ENCODE assay signal across 19 cellular contexts in the genomic region with DNA sequence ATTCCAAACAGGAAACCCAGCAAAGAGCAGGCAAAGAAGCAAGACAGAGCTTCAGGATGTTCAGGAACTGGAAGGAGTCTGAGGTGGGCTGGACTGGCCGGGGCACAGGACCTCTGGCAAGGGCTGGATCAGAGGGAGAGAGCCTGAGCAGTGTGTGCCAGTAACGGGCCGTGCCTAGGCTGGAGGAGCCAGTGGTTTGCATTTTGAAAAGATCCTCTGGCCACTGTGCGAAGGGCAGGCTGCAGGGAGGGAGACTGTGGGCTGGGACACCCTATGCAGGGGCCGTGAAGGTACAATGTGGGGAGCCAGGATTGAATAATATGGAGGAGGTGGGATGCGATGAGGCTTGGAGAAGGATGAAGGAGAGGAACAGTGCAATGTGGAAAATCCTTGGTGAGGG. TPM values are rescaled to one million over a fixed set of nuclear protein-coding genes. Genes with fewer than 3 reads are reported as not detected.
A peak's percentile ranks its signal among the peaks of the same experiment; 100 is the strongest.
DNase-seq lines count a peak whose midpoint lies in the region; ATAC-seq, FAIRE-seq and TF ChIP-seq lines count a peak whose summit lies in the region.
"Had no signal": no experiment of that assay in that cellular context is flagged by ENCODE, and none has a peak within 500 bp of the region (broad histone marks: within the 10 kb centered on the region; RNA-seq: fewer than 3 reads in every experiment).

No MANE protein-coding gene starts in this region.

- H3K9ac ChIP-seq in endodermal cell (ENCODE audit: extremely low read depth, low read length, poor library complexity, severe bottlenecking): no peak overlapping the region
- no peak overlapping the region for H3K9ac ChIP-seq in trophoblast cell (ENCODE audit: low read length)

- no peak overlapping the region for H3K18ac ChIP-seq in trophoblast cell (ENCODE audit: low read length)

- intact Hi-C loops in Panc1 (cut with micrococcal nuclease; ENCODE audit: unreplicated experiment): no loop called here
- intact Hi-C loops in activated CD4-positive, alpha-beta T cell treated with anti-CD3 and anti-CD28 coated beads, Interleukin-2, amount 10 ng/mL, durations not matched to agents 24 days and 14 days (cut with micrococcal nuclease): no loop called here

- no peak overlapping the region for H3K23ac ChIP-seq in trophoblast cell (ENCODE audit: low read length)

- H3K4me3 ChIP-seq in A549 (no peak overlapping the region), Panc1 (ENCODE audit: low read depth in 2 of 2, low read length in 2 of 2) (peak overlapping the region in 1 of 2 experiments; percentile 26; a peak in 2 of 4 replicates), endodermal cell (ENCODE audit: low read length) (no peak overlapping the region), trophoblast cell (ENCODE audit: low read depth, low read length) (no peak overlapping the region)
- H3K4me3 ChIP-seq: cardiac muscle cell, pancreas had no signal

- H3K36me3 ChIP-seq in Panc1 (ENCODE audit: control insufficient read depth, insufficient read depth, low read length) (no peaks in the 10 kb centered on the region), endodermal cell (ENCODE audit: control insufficient read depth, insufficient read depth, low read length) (no peaks in the 10 kb centered on the region), trophoblast cell (ENCODE audit: control insufficient read depth in 1 of 2, insufficient read depth in 2 of 2, low read length in 2 of 2) (no peaks in the 10 kb centered on the region)
- H3K36me3 ChIP-seq: cardiac muscle cell, pancreas had no signal

- H2BK120ac ChIP-seq in trophoblast cell (ENCODE audit: insufficient read depth, low read length, poor library complexity): peak overlapping the region; percentile 12

- H3K27me3 ChIP-seq in Panc1 (ENCODE audit: control insufficient read depth, insufficient read depth, low read length) (no peaks in the 10 kb centered on the region), endodermal cell (ENCODE audit: control insufficient read depth, insufficient read depth, low read length, poor library complexity, severe bottlenecking) (peaks cover 3% of the 10 kb centered on the region), trophoblast cell (ENCODE audit: insufficient read depth, low read length) (no peaks in the 10 kb centered on the region)
- H3K27me3 ChIP-seq: cardiac muscle cell, pancreas had no signal

- FAIRE-seq in A549 (lab: Jason Lieb, UNC): no peak
- FAIRE-seq: pancreas had no signal

- H3K36me3 Mint-ChIP-seq in endodermal cell (ENCODE audit: low read depth) (no peaks in the 10 kb centered on the region), immature natural killer cell (no peaks in the 10 kb centered on the region)
- no peaks in the 10 kb centered on the region for H3K36me3 Mint-ChIP-seq in activated CD4-positive, alpha-beta T cell treated with anti-CD3 and anti-CD28 coated beads, Interleukin-2, amount 10 ng/mL, durations not matched to agents 24 days and 14 days (ENCODE audit: low read depth)

- H3K79me2 ChIP-seq in trophoblast cell (ENCODE audit: control insufficient read depth, insufficient read depth, low read length, poor library complexity): peaks cover 2% of the 10 kb centered on the region

- no peak for TF ChIP-seq CTCF in A549 (IDR thresholded peaks at IDR 0.05)
- no peak for TF ChIP-seq CTCF in Panc1 (IDR thresholded peaks at IDR 0.05)
- no peak for TF ChIP-seq CTCF in endodermal cell (conservative IDR thresholded peaks at IDR 0.05)

- H4K91ac ChIP-seq in trophoblast cell (ENCODE audit: low read depth, low read length): peak overlapping the region; percentile 56

- H2AFZ ChIP-seq in trophoblast cell (ENCODE audit: insufficient read depth, low read length, poor library complexity): no peak overlapping the region

- no peak for TF ChIP-seq RAD21 in A549 (conservative IDR thresholded peaks at IDR 0.05 in 1 of 2, IDR thresholded peaks at IDR 0.05 in 1 of 2)

- H3K27me3 Mint-ChIP-seq in endodermal cell (ENCODE audit: insufficient read depth): peaks cover 10% of the 10 kb centered on the region
- H3K27me3 Mint-ChIP-seq in activated CD4-positive, alpha-beta T cell treated with anti-CD3 and anti-CD28 coated beads, Interleukin-2, amount 10 ng/mL, durations not matched to agents 24 days and 14 days: peaks cover 30% of the 10 kb centered on the region
- peaks cover 6 to 19% (median 16%) of the 10 kb centered on the region in 3 donors for H3K27me3 Mint-ChIP-seq in immature natural killer cell (ENCODE audit: low read depth in 3 of 3)

- H3K9me3 ChIP-seq in A549 (no peaks in the 10 kb centered on the region), Panc1 (ENCODE audit: control insufficient read depth, insufficient read depth, low read depth, low read length) (no peaks in the 10 kb centered on the region), endodermal cell (ENCODE audit: control insufficient read depth, low read length) (no peaks in the 10 kb centered on the region), trophoblast cell (ENCODE audit: insufficient read depth, low read depth, low read length) (no peaks in the 10 kb centered on the region)
- H3K9me3 ChIP-seq: pancreas had no signal

- no peak for TF ChIP-seq POLR2A in A549 (IDR thresholded peaks at IDR 0.05; ENCODE audit: low read length)

- H3K4ac ChIP-seq in trophoblast cell (ENCODE audit: low read depth, low read length): no peak overlapping the region

- peak overlapping the region; percentile 10 for H3K14ac ChIP-seq in trophoblast cell (ENCODE audit: low read length)

- H3K4me3 Mint-ChIP-seq in endodermal cell (no peak overlapping the region), immature natural killer cell (no peak overlapping the region)
- H3K4me3 Mint-ChIP-seq in activated CD4-positive, alpha-beta T cell treated with anti-CD3 and anti-CD28 coated beads, Interleukin-2, amount 10 ng/mL, durations not matched to agents 24 days and 14 days: no peak overlapping the region
- H3K4me3 Mint-ChIP-seq: activated T-helper 1 cell treated with anti-CD3 and anti-CD28 coated beads, Interleukin-12 subunit alpha, Interleukin-12 subunit beta, Interleukin-2, Interleukin-4 antibody, amounts not matched to agents 30 ng/mL and 10 ng/mL and 1 ng/mL, durations not matched to agents 14 hours and 24 hours and 36 hours had no signal

- H3K4me2 ChIP-seq in A549 (peak overlapping the region; percentile 63), trophoblast cell (ENCODE audit: low read length) (no peak overlapping the region)

- H4K8ac ChIP-seq in trophoblast cell (ENCODE audit: low read depth, low read length): peak overlapping the region; percentile 44

- peaks cover 12% of the 10 kb centered on the region for H3K79me1 ChIP-seq in trophoblast cell (ENCODE audit: low read length)

- H4K12ac ChIP-seq in trophoblast cell (ENCODE audit: low read depth, low read length): no peak overlapping the region

- DNase-seq in A549 (ENCODE audit: low read depth in 1 of 2, low spot score in 1 of 2) (no peak), Panc1 (ENCODE audit: low read depth, low spot score) (no peak), endodermal cell (peak; percentile 47), trophoblast cell (no peak), immature natural killer cell (no peak), H4 (ENCODE audit: low spot score) (no peak), NCI-H1092 treated with DMSO at 0.1 percent for 48 hours (lab: John Stamatoyannopoulos, UW) (no peak)
- no peak for DNase-seq in activated CD4-positive, alpha-beta T cell treated with anti-CD3 and anti-CD28 coated beads, Interleukin-2, amount 10 ng/mL, durations not matched to agents 24 days and 14 days
- DNase-seq: activated CD4-positive, alpha-beta T cell treated with anti-CD3 and anti-CD28 coated beads for 4 hours; effector CD4-positive, alpha-beta T cell; hypothalamus; Kasumi-1; NCI-H1436; SIG-M5; stimulated activated CD4-positive, alpha-beta T cell treated with anti-CD3 and anti-CD28 coated beads, Interleukin-4, amount 100 ng/mL, for 4 hours had no signal

- H3K27ac ChIP-seq in A549 (peak overlapping the region; percentile 46 to 76), Panc1 (ENCODE audit: low read length) (no peak overlapping the region), endodermal cell (ENCODE audit: low read depth, low read length) (no peak overlapping the region), trophoblast cell (ENCODE audit: low read depth, low read length) (peak overlapping the region; percentile 20)
- H3K27ac ChIP-seq: cardiac muscle cell, HL-60, pancreas had no signal

- H3K9me3 Mint-ChIP-seq in endodermal cell (no peaks in the 10 kb centered on the region), immature natural killer cell (no peaks in the 10 kb centered on the region)
- no peaks in the 10 kb centered on the region for H3K9me3 Mint-ChIP-seq in activated CD4-positive, alpha-beta T cell treated with anti-CD3 and anti-CD28 coated beads, Interleukin-2, amount 10 ng/mL, durations not matched to agents 24 days and 14 days
- H3K9me3 Mint-ChIP-seq: activated T-helper 1 cell treated with anti-CD3 and anti-CD28 coated beads, Interleukin-12 subunit alpha, Interleukin-12 subunit beta, Interleukin-2, Interleukin-4 antibody, amounts not matched to agents 30 ng/mL and 10 ng/mL and 1 ng/mL, durations not matched to agents 14 hours and 24 hours and 36 hours had no signal

- 94% methylated on average over 6 of the region's 6 CpGs for WGBS in A549 (ENCODE audit: missing lambda C conversion rate)
- 93 to 100% methylated on average over 4 to 6 of the region's 6 CpGs for WGBS in endodermal cell (ENCODE audit: insufficient coverage in 1 of 2, insufficient read length in 1 of 2), 2 experiments
- 100% methylated on average over 1 of the region's 6 CpGs for WGBS in trophoblast cell (ENCODE audit: extremely low coverage, insufficient coverage, insufficient read length)

- H3K4me1 Mint-ChIP-seq in endodermal cell: peaks cover 6% of the 10 kb centered on the region
- H3K4me1 Mint-ChIP-seq in activated CD4-positive, alpha-beta T cell treated with anti-CD3 and anti-CD28 coated beads, Interleukin-2, amount 10 ng/mL, durations not matched to agents 24 days and 14 days: no peaks in the 10 kb centered on the region
- peaks cover 0 to 1% of the 10 kb centered on the region in 2 donors for H3K4me1 Mint-ChIP-seq in immature natural killer cell

- POLR2A ChIA-PET in A549 (lab: Yijun Ruan, JAX) (no interaction called here), Panc1 (lab: Charles Lee) (no interaction called here)

- no peak for TF ChIP-seq EP300 in A549 (IDR thresholded peaks at IDR 0.05)

- CTCF ChIA-PET in A549 (lab: Yijun Ruan, JAX) (interaction anchor here (0.7 to 5.8 kb wide), 13 partner anchors 11 to 276 kb away, joined by 3 to 35 read pairs (median 4); no protein-coding TSS in a partner anchor), Panc1 (lab: Charles Lee) (no interaction called here)

- H2BK12ac ChIP-seq in trophoblast cell (ENCODE audit: low read length): peak overlapping the region; percentile 2

- peaks cover 17% of the 10 kb centered on the region for H3K4me1 ChIP-seq in A549
- H3K4me1 ChIP-seq in Panc1 (ENCODE audit: control insufficient read depth, insufficient read depth, low read length): peaks cover 3% of the 10 kb centered on the region; the same call in 1 of the 2 replicates
- H3K4me1 ChIP-seq in endodermal cell (ENCODE audit: control insufficient read depth, insufficient read depth, low read length): no peaks in the 10 kb centered on the region
- H3K4me1 ChIP-seq in trophoblast cell (ENCODE audit: control insufficient read depth in 1 of 2, insufficient read depth in 2 of 2, low read length in 2 of 2): peaks cover 13 to 17% of the 10 kb centered on the region in 2 experiments
- H3K4me1 ChIP-seq: pancreas had no signal

- BruUV-seq in Panc1 (replicated peaks; lab: Mats Ljungman, UMichigan): no TSS peak

- H2AK5ac ChIP-seq in trophoblast cell (ENCODE audit: low read length): peak overlapping the region; percentile 6

- H3K27ac Mint-ChIP-seq in endodermal cell (peak overlapping the region; percentile 29), immature natural killer cell (no peak overlapping the region)
- no peak overlapping the region for H3K27ac Mint-ChIP-seq in activated CD4-positive, alpha-beta T cell treated with anti-CD3 and anti-CD28 coated beads, Interleukin-2, amount 10 ng/mL, durations not matched to agents 24 days and 14 days
- H3K27ac Mint-ChIP-seq: activated T-helper 1 cell treated with anti-CD3 and anti-CD28 coated beads, Interleukin-12 subunit alpha, Interleukin-12 subunit beta, Interleukin-2, Interleukin-4 antibody, amounts not matched to agents 30 ng/mL and 10 ng/mL and 1 ng/mL, durations not matched to agents 14 hours and 24 hours and 36 hours had no signal

- ATAC-seq in A549 (peak; percentile 31 to 35), Panc1 (peak; percentile 60)

- in situ Hi-C loops in Panc1 (cut with HindIII; ENCODE audit: low pct_unique_long_range_greater_than_20kb, low sequenced_read_pairs): no loop called here

- no peak overlapping the region for H2BK5ac ChIP-seq in trophoblast cell (ENCODE audit: low read depth, low read length, poor library complexity)

RNA-seq across cellular contexts. Expression of gene SDC1, which starts 6.2 kb away (rescaled TPM):
- polyA plus RNA-seq in A549 (2011; rRNA removed) (97.1 and 116 TPM in 2 replicates), A549 (2017; fragmentation: RNase III; extraction: RNeasy Plus Mini Kit Qiagen cat#74134 plus additional on column Dnase treatment) (157 to 171 TPM (median 166 TPM) in 3 replicates), immature natural killer cell (not detected)
- polyA plus RNA-seq in A549 (2012; cell fraction: cytosol; rRNA removed): 123 and 215 TPM in 2 replicates
- polyA plus RNA-seq in A549 (2012; cell fraction: nucleus; rRNA removed): 279 and 455 TPM in 2 replicates
- 92.8 and 113 TPM in 2 replicates for polyA minus RNA-seq in A549 (2011; rRNA and poly(A)+ RNA removed)
- total RNA-seq in Panc1 (2021; ENCODE audit: unreplicated experiment) (93.0 TPM), endodermal cell (10 to 100 TPM; 12.7 to 19.2 TPM)
- 74.4 TPM for polyA plus RNA-seq in Panc1 (2012; ENCODE audit: insufficient read length)
- polyA plus RNA-seq in endodermal cell (2013, experiment 1 of 2): 36.9 TPM
- polyA plus RNA-seq in endodermal cell (2013, experiment 2 of 2): 39.5 TPM
- 402 and 444 TPM in 2 replicates for polyA plus RNA-seq in trophoblast cell (2013)
- total RNA-seq in activated CD4-positive, alpha-beta T cell treated with anti-CD3 and anti-CD28 coated beads, Interleukin-2, amount 10 ng/mL, durations not matched to agents 24 days and 14 days: 0.63 and 1.1 TPM in 2 replicates
- total RNA-seq in H4 (2014; rRNA removed; shearing (Covaris generic)): 29.0 and 44.7 TPM in 2 replicates

Comparison
In these comparisons a context has a peak if more than half of its experiments do, and no peak if none do; other contexts are left out.
1. H3K27ac ChIP-seq: peak in A549 (2 of 2) and trophoblast cell (single experiment); none in Panc1 (single experiment) and endodermal cell (single experiment).